28 cellular contexts compared by ENCODE assay signal in the genomic region with DNA sequence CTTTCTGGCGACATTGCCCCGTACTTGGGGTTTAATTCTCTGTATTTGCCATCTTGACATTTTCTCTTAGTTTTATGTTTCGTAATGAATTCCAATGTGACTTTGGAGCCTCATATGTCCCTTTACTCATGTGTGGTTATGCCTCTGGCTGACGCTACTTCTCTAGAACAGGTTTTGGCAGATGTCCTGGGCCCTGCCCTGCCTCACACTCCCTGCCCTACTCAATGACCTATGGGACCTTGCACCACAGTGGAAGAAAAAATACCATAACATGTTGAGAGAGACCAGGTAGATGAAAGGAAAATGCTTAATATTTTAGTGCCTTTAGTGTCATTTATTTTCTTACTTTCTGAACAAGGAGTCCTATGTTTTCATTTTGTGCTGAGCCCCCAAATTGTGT.
"Had no signal": no experiment of that assay in that cellular context is flagged by ENCODE, and none has a peak within 500 bp of the region (broad histone marks: within the 10 kb centered on the region; RNA-seq: fewer than 3 reads in every experiment).

No MANE protein-coding gene starts in this region.

- H3K79me2 ChIP-seq: parathyroid adenoma had no signal

- H3K4me2 ChIP-seq: neural progenitor cell, smooth muscle cell had no signal

- H3K27ac ChIP-seq: neural progenitor cell, ovary, parathyroid adenoma, psoas muscle, skin epidermis, spleen, suprapubic skin, testis, tibial artery, transverse colon, upper lobe of right lung, uterus had no signal

- DNase-seq: natural killer cell; occipital lobe; ovary; posterior cingulate gyrus; psoas muscle; right cardiac atrium; spleen; stimulated activated CD4-positive, alpha-beta T cell treated with anti-CD3 and anti-CD28 coated beads, Interleukin-12 subunit alpha, Interleukin-12 subunit beta, amount 100 ng/mL, for 4 hours; stimulated activated CD4-positive, alpha-beta T cell treated with anti-CD3 and anti-CD28 coated beads, Interleukin-1b, Interleukin-23, amount 100 ng/mL, for 48 hours; stimulated activated CD4-positive, alpha-beta T cell treated with anti-CD3 and anti-CD28 coated beads, Interleukin-4, amount 100 ng/mL, for 1 hour; stimulated activated CD4-positive, alpha-beta T cell treated with anti-CD3 and anti-CD28 coated beads, Interleukin-4, amount 100 ng/mL, for 4 hours; stimulated activated CD8-positive, alpha-beta memory T cell treated with anti-CD3 and anti-CD28 coated beads, Interleukin-4, amount 100 ng/mL, for 48 hours; stimulated activated naive CD4-positive, alpha-beta T cell; stimulated activated naive CD8-positive, alpha-beta T cell treated with anti-CD3 and anti-CD28 coated beads, Interleukin-15, amount 100 ng/mL, for 72 hours; stimulated activated naive CD8-positive, alpha-beta T cell treated with anti-CD3 and anti-CD28 coated beads, Interleukin-15, Interleukin-2, amounts not matched to agents 100 U/mL and 50 U/mL, for 24 hours; substantia nigra; testis; tibial artery; transverse colon; upper lobe of right lung; uterus had no signal

- H3K4me1 ChIP-seq: neural progenitor cell, parathyroid adenoma, psoas muscle, spleen, suprapubic skin, testis, tibial artery, transverse colon, upper lobe of right lung, uterus had no signal

- H3K27me3 ChIP-seq: neural progenitor cell, ovary, spleen, suprapubic skin, testis, tibial artery, transverse colon, upper lobe of right lung, uterus had no signal

- H3K9me3 ChIP-seq: ovary, psoas muscle, spleen, suprapubic skin, testis, tibial artery, transverse colon, upper lobe of right lung, uterus had no signal

- H3K36me3 ChIP-seq: neural progenitor cell, ovary, spleen, suprapubic skin, tibial artery, transverse colon, upper lobe of right lung, uterus had no signal

- H3K9ac ChIP-seq: neural progenitor cell, parathyroid adenoma had no signal

- ATAC-seq: natural killer cell; psoas muscle; right cardiac atrium; sciatic nerve; stimulated activated memory B cell treated with anti-CD40 and anti-IgM and Interleukin-4, amounts not matched to agents 10 μg/mL and 1 μg/mL and 100 μg/mL, for 72 hours; stimulated activated naive CD8-positive, alpha-beta T cell treated with anti-CD3 and anti-CD28 coated beads, Interleukin-15, amount 100 ng/mL, for 72 hours; stimulated activated naive CD8-positive, alpha-beta T cell treated with anti-CD3 and anti-CD28 coated beads, Interleukin-15, Interleukin-2, amounts not matched to agents 100 U/mL and 50 U/mL, for 24 hours; upper lobe of right lung had no signal

- H2AFZ ChIP-seq: neural progenitor cell, parathyroid adenoma had no signal

- H3K4me3 ChIP-seq: neural progenitor cell, ovary, psoas muscle, skin epidermis, smooth muscle cell, spleen, suprapubic skin, testis, tibial artery, transverse colon, upper lobe of right lung, uterus had no signal
